ENCODE assay signal across 12 cellular contexts in genomic region chr12:32548691-32549412, GRCh38.
A peak's percentile ranks its signal among the peaks of the same experiment; 100 is the strongest.
DNase-seq lines count a peak whose midpoint lies in the region; ATAC-seq and TF ChIP-seq lines count a peak whose summit lies in the region.
"Had no signal": no experiment of that assay in that cellular context is flagged by ENCODE, and none has a peak within 500 bp of the region (broad histone marks: within the 10 kb centered on the region; RNA-seq: fewer than 3 reads in every experiment).

No MANE protein-coding gene starts in this region.

- H3K79me2 ChIP-seq in parathyroid adenoma, result peaks cover 27% of the 10 kb centered on the region

- intact Hi-C loops in activated CD4-positive, alpha-beta T cell treated with anti-CD3 and anti-CD28 coated beads, Interleukin-2, amount 10 ng/mL, durations not matched to agents 24 days and 14 days (cut with micrococcal nuclease), result no loop called here
- intact Hi-C loops in prostate gland (cut with DNase I), result no loop called here

- DNase-seq in AG08396 (ENCODE audit: low spot score), result peak; percentile 67
- peak; percentile 85 for DNase-seq in adipocyte (ENCODE audit: low read depth)
- no peak for DNase-seq in activated CD4-positive, alpha-beta T cell treated with anti-CD3 and anti-CD28 coated beads, Interleukin-2, amount 10 ng/mL, durations not matched to agents 24 days and 14 days
- DNase-seq in amniotic stem cell (lab: John Stamatoyannopoulos, UW), result no peak
- DNase-seq in prostate gland (ENCODE audit: low spot score), result no peak
- no peak for DNase-seq in HuH-7 (ENCODE audit: low spot score)
- DNase-seq: activated effector memory CD4-positive, alpha-beta T cell treated with Interleukin-2 at 50 U/mL for 16 hours; CD4-positive, CD25-positive, alpha-beta regulatory T cell; NCI-H1092 treated with DMSO at 0.1 percent for 48 hours; SW 1271 had no signal

- H3K36me3 ChIP-seq in adipocyte (ENCODE audit: control insufficient read depth, insufficient read depth, low read length, severe bottlenecking) (peaks cover 5% of the 10 kb centered on the region), gastroesophageal sphincter (no peaks in the 10 kb centered on the region), parathyroid adenoma (ENCODE audit: control insufficient read depth, insufficient read depth, low read length) (no peaks in the 10 kb centered on the region), prostate gland (no peaks in the 10 kb centered on the region)

- H3K4me1 ChIP-seq in adipocyte (ENCODE audit: control insufficient read depth, insufficient read depth, low read length) (peaks cover 38% of the 10 kb centered on the region), gastroesophageal sphincter (peaks cover 11 to 76% (median 37%) of the 10 kb centered on the region in 3 donors), parathyroid adenoma (peaks cover 43% of the 10 kb centered on the region), prostate gland (replicated peaks) (no peaks in the 10 kb centered on the region)

- ATAC-seq in gastroesophageal sphincter, result peak; percentile 64

- H3K4me2 ChIP-seq in parathyroid adenoma (ENCODE audit: low read length), result peak overlapping the region; percentile 5

- H3K27me3 ChIP-seq in adipocyte (replicated peaks; ENCODE audit: control insufficient read depth, insufficient read depth, low read length) (no peaks in the 10 kb centered on the region), gastroesophageal sphincter (no peaks in the 10 kb centered on the region), parathyroid adenoma (ENCODE audit: control insufficient read depth, insufficient read depth, low read length) (no peaks in the 10 kb centered on the region), prostate gland (replicated peaks; ENCODE audit: insufficient read depth) (no peaks in the 10 kb centered on the region)

- no peaks in the 10 kb centered on the region for H3K9me3 Mint-ChIP-seq in activated CD4-positive, alpha-beta T cell treated with anti-CD3 and anti-CD28 coated beads, Interleukin-2, amount 10 ng/mL, durations not matched to agents 24 days and 14 days
- H3K9me3 Mint-ChIP-seq: CD4-positive, CD25-positive, alpha-beta regulatory T cell had no signal

- H3K36me3 Mint-ChIP-seq in activated CD4-positive, alpha-beta T cell treated with anti-CD3 and anti-CD28 coated beads, Interleukin-2, amount 10 ng/mL, durations not matched to agents 24 days and 14 days (ENCODE audit: low read depth), result no peaks in the 10 kb centered on the region
- H3K36me3 Mint-ChIP-seq: CD4-positive, CD25-positive, alpha-beta regulatory T cell had no signal

- TF ChIP-seq CTCF in gastroesophageal sphincter (IDR thresholded peaks at IDR 0.05), result no peak
- no peak for TF ChIP-seq CTCF in parathyroid adenoma (IDR thresholded peaks at IDR 0.05)
- no peak for TF ChIP-seq CTCF in prostate gland (IDR thresholded peaks at IDR 0.05)

- no peak overlapping the region for H3K4me3 Mint-ChIP-seq in activated CD4-positive, alpha-beta T cell treated with anti-CD3 and anti-CD28 coated beads, Interleukin-2, amount 10 ng/mL, durations not matched to agents 24 days and 14 days
- H3K4me3 Mint-ChIP-seq: CD4-positive, CD25-positive, alpha-beta regulatory T cell had no signal

- H3K9ac ChIP-seq in adipocyte (ENCODE audit: low read length), result peak overlapping the region; percentile 80
- no peak overlapping the region for H3K9ac ChIP-seq in parathyroid adenoma

- H2AFZ ChIP-seq in parathyroid adenoma, result peak overlapping the region; percentile 58

- H3K4me1 Mint-ChIP-seq in activated CD4-positive, alpha-beta T cell treated with anti-CD3 and anti-CD28 coated beads, Interleukin-2, amount 10 ng/mL, durations not matched to agents 24 days and 14 days, result no peaks in the 10 kb centered on the region
- H3K4me1 Mint-ChIP-seq: CD4-positive, CD25-positive, alpha-beta regulatory T cell had no signal

- TF ChIP-seq EP300 in gastroesophageal sphincter (IDR thresholded peaks at IDR 0.05), result no peak

- peak overlapping the region; percentile 65 for H3K4me3 ChIP-seq in adipocyte (ENCODE audit: low read length)
- H3K4me3 ChIP-seq in gastroesophageal sphincter, result no peak overlapping the region
- no peak overlapping the region for H3K4me3 ChIP-seq in parathyroid adenoma (ENCODE audit: low read depth, low read length)
- no peak overlapping the region for H3K4me3 ChIP-seq in prostate gland

- WGBS in gastroesophageal sphincter (ENCODE audit: low coverage in 1 of 2), 2 donors, result 0 to 21% methylated on average over 6 to 8 of the region's 8 CpGs
- 33% methylated on average over 8 of the region's 8 CpGs for WGBS in prostate gland

- no peak overlapping the region for H3K27ac Mint-ChIP-seq in activated CD4-positive, alpha-beta T cell treated with anti-CD3 and anti-CD28 coated beads, Interleukin-2, amount 10 ng/mL, durations not matched to agents 24 days and 14 days
- H3K27ac Mint-ChIP-seq: CD4-positive, CD25-positive, alpha-beta regulatory T cell had no signal

- TF ChIP-seq POLR2A in gastroesophageal sphincter (IDR thresholded peaks at IDR 0.05), result no peak
- no peak for TF ChIP-seq POLR2A in prostate gland (IDR thresholded peaks at IDR 0.05)

- H3K27ac ChIP-seq in gastroesophageal sphincter, result peak overlapping the region; percentile 15 to 75 (median 73)
- H3K27ac ChIP-seq in parathyroid adenoma, result peak overlapping the region; percentile 69
- H3K27ac ChIP-seq in prostate gland, result peak overlapping the region in 1 of 2 donors; percentile 33

- H3K9me3 ChIP-seq in adipocyte (ENCODE audit: control insufficient read depth, low read length) (no peaks in the 10 kb centered on the region), gastroesophageal sphincter (no peaks in the 10 kb centered on the region), parathyroid adenoma (ENCODE audit: control insufficient read depth, low read length) (no peaks in the 10 kb centered on the region), prostate gland (no peaks in the 10 kb centered on the region)

- no peaks in the 10 kb centered on the region for H3K27me3 Mint-ChIP-seq in activated CD4-positive, alpha-beta T cell treated with anti-CD3 and anti-CD28 coated beads, Interleukin-2, amount 10 ng/mL, durations not matched to agents 24 days and 14 days

Comparison
In these comparisons a context has a peak if more than half of its experiments do, and no peak if none do; other contexts are left out.
1. DNase-seq: peak in AG08396 (single experiment) and adipocyte (single experiment); none in activated CD4-positive, alpha-beta T cell treated with anti-CD3 and anti-CD28 coated beads, Interleukin-2, amount 10 ng/mL, durations not matched to agents 24 days and 14 days (single experiment), amniotic stem cell (single experiment), prostate gland (single experiment) and HuH-7 (single experiment).